14 cellular contexts compared by ENCODE assay signal in the genomic region with DNA sequence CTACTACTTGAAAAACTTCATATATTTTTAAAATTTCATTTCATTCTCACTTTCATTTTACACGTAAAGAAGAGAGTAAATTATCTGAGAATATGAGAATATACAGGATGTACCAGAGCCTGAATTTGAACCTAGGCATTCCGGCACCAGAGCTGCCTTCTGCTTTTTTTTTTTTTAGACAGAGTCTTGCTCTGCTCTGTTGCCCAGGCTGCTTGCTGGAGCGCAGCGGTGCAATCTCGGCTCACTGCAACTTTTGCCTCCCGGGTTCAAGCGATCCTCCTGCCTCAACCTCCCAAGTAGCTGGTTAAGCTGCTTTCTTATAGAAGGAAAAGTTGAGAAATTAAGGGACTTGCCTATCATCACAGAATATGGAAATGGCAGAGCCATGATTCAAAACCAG.
DNase-seq lines count a peak whose midpoint lies in the region; ATAC-seq, FAIRE-seq and TF ChIP-seq lines count a peak whose summit lies in the region.
"Had no signal": no experiment of that assay in that cellular context is flagged by ENCODE, and none has a peak within 500 bp of the region (broad histone marks: within the 10 kb centered on the region; RNA-seq: fewer than 3 reads in every experiment).

No MANE protein-coding gene starts in this region.

- H2BK12ac ChIP-seq in H9 (ENCODE audit: insufficient read length, low read depth, low read length): no peak overlapping the region

- no peak overlapping the region for H2AK5ac ChIP-seq in H9 (ENCODE audit: insufficient read length, low read length)

- H3K9me3 ChIP-seq in OCI-LY3 (ENCODE audit: insufficient read depth, low read length) (0 out of 2 replicates have a peak, but pooled peaks cover 3% of the 10 kb centered on the region), H9 (ENCODE audit: control insufficient read depth, low read depth, low read length) (no peaks in the 10 kb centered on the region), SJCRH30 (replicated peaks) (no peaks in the 10 kb centered on the region)
- H3K9me3 ChIP-seq: transverse colon had no signal

- no peak overlapping the region for H3K23ac ChIP-seq in H9 (ENCODE audit: insufficient read length, low read depth, low read length)

- H3K56ac ChIP-seq in H9 (ENCODE audit: insufficient read length, low read depth, low read length): no peak overlapping the region

- H3K18ac ChIP-seq in H9 (ENCODE audit: insufficient read length, low read depth, low read length): no peak overlapping the region

- ATAC-seq in GM18502 (IDR thresholded peaks at IDR 0.05; ENCODE audit: poor library complexity, unreplicated experiment) (peak; percentile 62), GM21390 (IDR thresholded peaks at IDR 0.05; ENCODE audit: unreplicated experiment) (peak; percentile 67), HG03066 (IDR thresholded peaks at IDR 0.05; ENCODE audit: low read depth, unreplicated experiment) (peak; percentile 64), GM18519 (IDR thresholded peaks at IDR 0.05; ENCODE audit: low FRiP score, unreplicated experiment) (no peak)

- no peak overlapping the region for H3K4ac ChIP-seq in H9 (ENCODE audit: low read depth, low read length)

- H3K4me3 ChIP-seq in OCI-LY3 (ENCODE audit: low read length) (peak overlapping the region; percentile 64), SJCRH30 (no peak overlapping the region)
- H3K4me3 ChIP-seq: transverse colon had no signal

- WGBS in H9 (ENCODE audit: extremely low coverage, insufficient read length, low lambda C conversion rate): no CpG with 5 or more reads among the region's 7 CpGs

- no peaks in the 10 kb centered on the region for H3K36me3 Mint-ChIP-seq in H9 (ENCODE audit: insufficient read depth in 1 of 3, low read depth in 3 of 3)
- H3K36me3 Mint-ChIP-seq: brain had no signal

- no peak overlapping the region for H3K4me3 Mint-ChIP-seq in H9
- H3K4me3 Mint-ChIP-seq: brain, nephron had no signal

- H2BK5ac ChIP-seq in H9 (ENCODE audit: insufficient read length, low read length): no peak overlapping the region

- H3K27ac Mint-ChIP-seq in H9: no peak overlapping the region
- H3K27ac Mint-ChIP-seq: brain, nephron had no signal

- no peak for DNase-seq in H9
- DNase-seq in urothelium cell line (ENCODE audit: low spot score): no peak
- no peak for DNase-seq in SJCRH30
- DNase-seq: activated naive CD4-positive, alpha-beta T cell; SIG-M5; stimulated activated CD4-positive, alpha-beta T cell treated with anti-CD3 and anti-CD28 coated beads, Interleukin-2, amount 100 ng/mL, for 24 hours; transverse colon had no signal

- H3K23me2 ChIP-seq in H9 (ENCODE audit: insufficient read length, low read depth, low read length, poor library complexity, severe bottlenecking): no peaks in the 10 kb centered on the region

- peaks cover 1% of the 10 kb centered on the region for H3K27me3 Mint-ChIP-seq in H9 (ENCODE audit: low read depth)

- H3T11ph ChIP-seq in H9 (ENCODE audit: low read length): no peak overlapping the region

- TF ChIP-seq CTCF in OCI-LY3 (IDR thresholded peaks at IDR 0.05; ENCODE audit: low read depth, low read length) (no peak), H9 (conservative IDR thresholded peaks at IDR 0.05) (no peak)

- no peak overlapping the region for H4K91ac ChIP-seq in H9 (ENCODE audit: insufficient read length, low read depth, low read length)

- H4K20me1 ChIP-seq in OCI-LY3 (ENCODE audit: insufficient read depth, low read length): no peaks in the 10 kb centered on the region
- H4K20me1 ChIP-seq in H9 (ENCODE audit: control insufficient read depth, insufficient read depth, insufficient read length): no peaks in the 10 kb centered on the region

- H3K27ac ChIP-seq in OCI-LY3 (ENCODE audit: low read length): no peak overlapping the region
- H3K27ac ChIP-seq in H9 (ENCODE audit: insufficient read length, low read depth, low read length): no peak overlapping the region
- no peak overlapping the region for H3K27ac ChIP-seq in SJCRH30
- H3K27ac ChIP-seq: transverse colon had no signal

- H3K9me3 Mint-ChIP-seq in H9: no peaks in the 10 kb centered on the region

- H3K36me3 ChIP-seq in OCI-LY3 (replicated peaks; ENCODE audit: low read depth, low read length): no peaks in the 10 kb centered on the region
- no peaks in the 10 kb centered on the region for H3K36me3 ChIP-seq in SJCRH30
- H3K36me3 ChIP-seq: transverse colon had no signal

- H2AFZ ChIP-seq in OCI-LY3 (ENCODE audit: low read depth, low read length) (no peak overlapping the region), H9 (ENCODE audit: low read length) (no peak overlapping the region)

- H4K5ac ChIP-seq in H9 (ENCODE audit: insufficient read length, low read depth, low read length): no peak overlapping the region

- no peak overlapping the region for H2BK20ac ChIP-seq in H9 (ENCODE audit: low read depth, low read length, poor library complexity, severe bottlenecking)

- no peak overlapping the region for H3K14ac ChIP-seq in H9 (ENCODE audit: insufficient read depth, low read length)

- H3K79me1 ChIP-seq in H9 (ENCODE audit: insufficient read depth, low read depth, low read length, poor library complexity, severe bottlenecking): no peaks in the 10 kb centered on the region

- no peak overlapping the region for H2BK15ac ChIP-seq in H9 (ENCODE audit: low read depth, low read length)

- H3K4me2 ChIP-seq in OCI-LY3 (ENCODE audit: low read length) (peak overlapping the region; percentile 87), H9 (ENCODE audit: insufficient read depth, insufficient read length, low read length) (no peak overlapping the region)

- peaks cover 11 to 16% of the 10 kb centered on the region in 2 experiments for H3K4me1 Mint-ChIP-seq in H9

- H3K9ac ChIP-seq in OCI-LY3 (ENCODE audit: low read length) (peak overlapping the region; percentile 29), H9 (ENCODE audit: extremely low read depth, insufficient read length, low read length) (no peak overlapping the region)

- peaks cover 14% of the 10 kb centered on the region for H3K27me3 ChIP-seq in OCI-LY3 (ENCODE audit: low read depth, low read length)
- no peaks in the 10 kb centered on the region for H3K27me3 ChIP-seq in H9 (ENCODE audit: insufficient read depth, low read length)
- no peaks in the 10 kb centered on the region for H3K27me3 ChIP-seq in SJCRH30
- H3K27me3 ChIP-seq: transverse colon had no signal

- H3K79me2 ChIP-seq in OCI-LY3 (ENCODE audit: low read length): no peaks in the 10 kb centered on the region
- H3K79me2 ChIP-seq in H9 (ENCODE audit: insufficient read depth, low read length): no peaks in the 10 kb centered on the region

- H3K4me1 ChIP-seq in OCI-LY3 (ENCODE audit: low read length): peaks cover 43% of the 10 kb centered on the region
- H3K4me1 ChIP-seq in H9 (ENCODE audit: insufficient read depth, low read length): peaks cover 3% of the 10 kb centered on the region; the same call in 1 of the 2 replicates
- peaks cover 30% of the 10 kb centered on the region for H3K4me1 ChIP-seq in SJCRH30
- H3K4me1 ChIP-seq: transverse colon had no signal

- H4K8ac ChIP-seq in H9 (replicated peaks; ENCODE audit: insufficient read length, low read depth, low read length): no peak overlapping the region

- no peak for FAIRE-seq in urothelium cell line (lab: Jason Lieb, UNC)

- H2BK120ac ChIP-seq in H9 (ENCODE audit: low read depth, low read length, poor library complexity, severe bottlenecking): no peak overlapping the region
